ENCODE assay signal across 32 cellular contexts in genomic region chr16:78599271-78599670, GRCh38.
"Had no signal": no experiment of that assay in that cellular context is flagged by ENCODE, and none has a peak within 500 bp of the region (broad histone marks: within the 10 kb centered on the region; RNA-seq: fewer than 3 reads in every experiment).

No MANE protein-coding gene starts in this region.

- H3K4me1 ChIP-seq: esophagus muscularis mucosa, gastroesophageal sphincter had no signal

- H3K27me3 Mint-ChIP-seq: activated B cell treated with CpG ODN at 0.5 μM for 24 hours; activated CD8-positive, alpha-beta T cell treated with anti-CD3 and anti-CD28 coated beads for 36 hours; activated naive CD8-positive, alpha-beta T cell; activated T-helper 17 cell treated with anti-CD3 and anti-CD28 coated beads, Interleukin-2, amount 50 U/mL, for 72 hours; central memory CD8-positive, alpha-beta T cell; dendritic cell treated with granulocyte-macrophage colony-stimulating factor and Interleukin-4, amounts not matched to agents 40 ng/mL and 50 ng/mL, for 4 days; T-helper 17 cell had no signal

- H3K9me3 ChIP-seq: esophagus muscularis mucosa, gastroesophageal sphincter had no signal

- H3K4me3 ChIP-seq: coronary artery, dorsolateral prefrontal cortex, esophagus muscularis mucosa, gastroesophageal sphincter had no signal

- H3K9me3 Mint-ChIP-seq: activated B cell treated with CpG ODN at 0.5 μM for 24 hours; activated CD8-positive, alpha-beta T cell treated with anti-CD3 and anti-CD28 coated beads for 36 hours; activated T-cell treated with anti-CD3 and anti-CD28 coated beads, Interleukin-2, amount 50 U/mL, for 4 hours; activated T-helper 17 cell treated with anti-CD3 and anti-CD28 coated beads, Interleukin-2, amount 50 U/mL, for 72 hours; central memory CD8-positive, alpha-beta T cell; dendritic cell treated with granulocyte-macrophage colony-stimulating factor and Interleukin-4, amounts not matched to agents 40 ng/mL and 50 ng/mL, for 4 days; T-helper 2 cell treated with Interferon-gamma antibody and Interleukin-4, amounts not matched to agents 5 μg/mL and 100 μg/mL, for 36 hours had no signal

- H3K4me3 Mint-ChIP-seq: activated B cell treated with CpG ODN at 0.5 μM for 24 hours; activated CD8-positive, alpha-beta T cell treated with anti-CD3 and anti-CD28 coated beads for 36 hours; activated naive CD8-positive, alpha-beta T cell; activated T-cell treated with anti-CD3 and anti-CD28 coated beads, Interleukin-2, amount 50 U/mL, for 4 hours; activated T-helper 17 cell treated with anti-CD3 and anti-CD28 coated beads, Interleukin-2, amount 50 U/mL, for 72 hours; central memory CD8-positive, alpha-beta T cell; dendritic cell treated with granulocyte-macrophage colony-stimulating factor and Interleukin-4, amounts not matched to agents 40 ng/mL and 50 ng/mL, for 4 days; T-helper 17 cell; T-helper 2 cell treated with Interferon-gamma antibody and Interleukin-4, amounts not matched to agents 5 μg/mL and 100 μg/mL, for 36 hours had no signal

- H3K27ac Mint-ChIP-seq: activated B cell treated with CpG ODN at 0.5 μM for 24 hours; activated CD8-positive, alpha-beta T cell treated with anti-CD3 and anti-CD28 coated beads for 36 hours; activated naive CD8-positive, alpha-beta T cell; activated T-helper 17 cell treated with anti-CD3 and anti-CD28 coated beads, Interleukin-2, amount 50 U/mL, for 72 hours; dendritic cell treated with granulocyte-macrophage colony-stimulating factor and Interleukin-4, amounts not matched to agents 40 ng/mL and 50 ng/mL, for 4 days; T-helper 17 cell; T-helper 2 cell treated with Interferon-gamma antibody and Interleukin-4, amounts not matched to agents 5 μg/mL and 100 μg/mL, for 36 hours had no signal

- ATAC-seq: activated CD4-positive, CD25-positive, alpha-beta regulatory T cell treated with anti-CD3 and anti-CD28 coated beads, Interleukin-2, amount 50 U/mL, for 24 hours; activated CD8-positive, alpha-beta T cell treated with anti-CD3 and anti-CD28 coated beads for 36 hours; activated T-cell treated with anti-CD3 and anti-CD28 coated beads, Interleukin-2, amount 50 U/mL, for 4 hours; activated T-helper 17 cell treated with anti-CD3 and anti-CD28 coated beads, Interleukin-2, amount 50 U/mL, for 72 hours; gastroesophageal sphincter; T-helper 17 cell had no signal

- DNase-seq: activated B cell treated with CpG ODN at 0.5 μM for 24 hours; activated CD4-positive, alpha-beta T cell treated with anti-CD3 and anti-CD28 coated beads for 48 hours; activated CD4-positive, alpha-beta T cell treated with anti-CD3 and anti-CD28 coated beads, Interleukin-2, amount 50 U/mL, for 1 hour; activated CD4-positive, alpha-beta T cell treated with anti-CD3 and anti-CD28 coated beads, Interleukin-2, amount 50 U/mL, for 48 hours; activated CD8-positive, alpha-beta memory T cell treated with anti-CD3 and anti-CD28 coated beads for 24 hours; activated CD8-positive, alpha-beta T cell treated with anti-CD3 and anti-CD28 coated beads for 36 hours; activated effector memory CD4-positive, alpha-beta T cell treated with Interleukin-2 at 50 U/mL for 16 hours; activated gamma-delta T cell treated with Interleukin-2 at 50 U/mL for 16 hours; activated naive CD4-positive, alpha-beta T cell treated with anti-CD3 and anti-CD28 coated beads, Interleukin-2, amount 50 U/mL, for 16 hours; activated naive CD4-positive, alpha-beta T cell treated with Interleukin-2 at 50 U/mL for 16 hours; activated T-cell treated with anti-CD3 and anti-CD28 coated beads, Interleukin-2, amount 50 U/mL, for 4 hours; amniotic stem cell; anterior cingulate cortex; brain microvascular endothelial cell; dorsolateral prefrontal cortex; effector memory CD4-positive, alpha-beta T cell; erythroblast; foreskin melanocyte; head of caudate nucleus; T-helper 1 cell; T-helper 17 cell; T1000; WERI-Rb-1 had no signal

- H3K36me3 ChIP-seq: brain microvascular endothelial cell, esophagus muscularis mucosa, gastroesophageal sphincter, WERI-Rb-1 had no signal

- H3K27me3 ChIP-seq: brain microvascular endothelial cell, esophagus muscularis mucosa, gastroesophageal sphincter had no signal

- H3K27ac ChIP-seq: brain microvascular endothelial cell, coronary artery, dorsolateral prefrontal cortex, esophagus muscularis mucosa, gastroesophageal sphincter, WERI-Rb-1 had no signal

- H3K4me1 Mint-ChIP-seq: activated T-helper 17 cell treated with anti-CD3 and anti-CD28 coated beads, Interleukin-2, amount 50 U/mL, for 72 hours; central memory CD8-positive, alpha-beta T cell; T-helper 17 cell had no signal
